8 cellular contexts compared by ENCODE assay signal in genomic region chrX:12771445-12772069, GRCh38. TPM values are rescaled to one million over a fixed set of nuclear protein-coding genes. Genes with fewer than 3 reads are reported as not detected.
DNase-seq lines count a peak whose midpoint lies in the region; ATAC-seq and TF ChIP-seq lines count a peak whose summit lies in the region.

No MANE protein-coding gene starts in this region.

- DNase-seq in H7 (peak; percentile 78), MM.1S (peak; percentile 69), osteoblast (ENCODE audit: insufficient read length, low spot score, missing footprints) (no peak), AG20443 (ENCODE audit: low spot score) (no peak), RKO (ENCODE audit: low spot score) (no peak)
- peak; percentile 30 to 36 for DNase-seq in activated CD8-positive, alpha-beta memory T cell treated with anti-CD3 and anti-CD28 coated beads for 4 hours (ENCODE audit: low read depth in 2 of 2)

- H3K9ac ChIP-seq in MM.1S (ENCODE audit: low read length): no peak overlapping the region

- no peaks in the 10 kb centered on the region for H4K20me1 ChIP-seq in MM.1S (ENCODE audit: insufficient read depth, low read length)
- H4K20me1 ChIP-seq in osteoblast (ENCODE audit: insufficient read depth, low read length): no peaks in the 10 kb centered on the region

- H3K79me2 ChIP-seq in MM.1S (ENCODE audit: low read length) (no peaks in the 10 kb centered on the region), osteoblast (ENCODE audit: insufficient read depth, low read length) (no peaks in the 10 kb centered on the region)

- TF ChIP-seq CTCF in GM12874 (IDR thresholded peaks at IDR 0.05; ENCODE audit: insufficient read depth, low read depth, low read length): peak; percentile 97
- peak; percentile 65 for TF ChIP-seq CTCF in MM.1S (IDR thresholded peaks at IDR 0.05; ENCODE audit: low read length)
- peak; percentile 56 for TF ChIP-seq CTCF in osteoblast (IDR thresholded peaks at IDR 0.05; ENCODE audit: extremely low read depth, low read depth, low read length)

- H2AFZ ChIP-seq in MM.1S (ENCODE audit: low read length): no peak overlapping the region
- no peak overlapping the region for H2AFZ ChIP-seq in osteoblast (ENCODE audit: low read length)

- no peak overlapping the region for H3K4me3 ChIP-seq in H7 (ENCODE audit: insufficient read depth, low read depth, low read length)
- no peak overlapping the region for H3K4me3 ChIP-seq in MM.1S (ENCODE audit: low read length)
- H3K4me3 ChIP-seq in osteoblast (ENCODE audit: insufficient read depth, low read length): no peak overlapping the region

- ATAC-seq in esophagus mucosa: peak; percentile 82

- H3K9me3 ChIP-seq in MM.1S (replicated peaks; ENCODE audit: insufficient read depth, low read length) (no peaks in the 10 kb centered on the region), osteoblast (ENCODE audit: low read depth, low read length) (no peaks in the 10 kb centered on the region)

- no peaks in the 10 kb centered on the region for H3K27me3 ChIP-seq in H7 (ENCODE audit: control insufficient read depth, insufficient read depth, low read length)
- H3K27me3 ChIP-seq in MM.1S (replicated peaks; ENCODE audit: insufficient read depth, low read length): no peaks in the 10 kb centered on the region
- peaks cover 3% of the 10 kb centered on the region for H3K27me3 ChIP-seq in osteoblast (ENCODE audit: insufficient read depth, low read length)

- H3K4me2 ChIP-seq in MM.1S (ENCODE audit: low read depth, low read length) (no peak overlapping the region), osteoblast (ENCODE audit: insufficient read depth, low read length) (no peak overlapping the region)

- H3K36me3 ChIP-seq in H7 (replicated peaks; ENCODE audit: control insufficient read depth, insufficient read depth, low read length) (no peaks in the 10 kb centered on the region), MM.1S (replicated peaks; ENCODE audit: insufficient read depth, low read length) (no peaks in the 10 kb centered on the region), osteoblast (ENCODE audit: insufficient read depth, low read length) (no peaks in the 10 kb centered on the region)

- H3K4me1 ChIP-seq in MM.1S (ENCODE audit: low read length) (no peaks in the 10 kb centered on the region), osteoblast (ENCODE audit: insufficient read depth, low read length) (no peaks in the 10 kb centered on the region)

- no peaks in the 10 kb centered on the region for H3K9me2 ChIP-seq in MM.1S (replicated peaks; ENCODE audit: insufficient read depth, low read length)

- no peak overlapping the region for H3K27ac ChIP-seq in MM.1S (ENCODE audit: low read length)
- no peak overlapping the region for H3K27ac ChIP-seq in osteoblast (ENCODE audit: low read depth, low read length)

- no peaks in the 10 kb centered on the region for H3F3A ChIP-seq in MM.1S (ENCODE audit: insufficient read depth, low read length)

RNA-seq across cellular contexts. Expression of gene PRPS2, which starts 19.7 kb away (rescaled TPM):
- total RNA-seq in H7 (2014; rRNA removed; shearing (Covaris generic)): 57.8 and 65.4 TPM in 2 replicates
- total RNA-seq in esophagus mucosa: 37.3 TPM
- 24.2 and 24.8 TPM in 2 replicates for total RNA-seq in osteoblast

Comparison
In these comparisons a context has a peak if more than half of its experiments do, and no peak if none do; other contexts are left out.
1. DNase-seq: peak in H7 (single experiment), MM.1S (single experiment) and activated CD8-positive, alpha-beta memory T cell treated with anti-CD3 and anti-CD28 coated beads for 4 hours (2 of 2); none in osteoblast (single experiment), AG20443 (single experiment) and RKO (single experiment).
2. Peak in every context shown above with its lines, with median percentiles within 50 percentile points of each other: CTCF ChIP-seq.